In the genomic region with DNA sequence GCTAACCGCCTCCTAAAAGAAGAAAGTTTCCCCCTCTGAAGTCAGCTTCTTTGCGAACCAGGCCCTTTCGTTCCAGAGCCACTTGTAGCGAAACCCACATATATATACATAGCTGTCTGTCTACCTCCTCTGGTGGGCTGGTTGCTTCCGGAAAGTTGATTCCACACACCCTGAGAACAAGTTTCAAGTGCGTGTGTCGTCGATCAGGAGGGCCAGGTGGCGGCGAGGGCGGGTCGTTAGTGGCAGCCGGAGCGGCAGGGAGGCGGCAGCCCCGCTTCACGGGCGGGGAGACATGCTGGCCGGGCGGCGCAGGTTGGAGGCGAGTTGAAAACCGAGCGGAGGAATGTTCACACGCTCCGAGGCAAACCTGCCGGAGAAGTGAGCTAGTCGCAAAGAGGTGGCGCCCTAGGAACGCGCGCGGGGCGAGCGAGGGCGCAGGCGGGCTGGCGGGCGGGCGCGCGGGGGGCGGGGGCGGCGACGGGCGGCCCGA, we compare ENCODE assay signal across 8 cellular contexts. TPM values are rescaled to one million over a fixed set of nuclear protein-coding genes. Genes with fewer than 3 reads are reported as not detected.
DNase-seq lines count a peak whose midpoint lies in the region; ATAC-seq and TF ChIP-seq lines count a peak whose summit lies in the region.

No MANE protein-coding gene starts in this region.

- H4K20me1 ChIP-seq in OCI-LY3 (ENCODE audit: insufficient read depth, low read length) = no peaks in the 10 kb centered on the region

- peak overlapping the region; percentile 78 for H3K4me3 ChIP-seq in OCI-LY3 (ENCODE audit: low read length)
- peak overlapping the region; percentile 65 for H3K4me3 ChIP-seq in psoas muscle

- no peaks in the 10 kb centered on the region for H3K79me2 ChIP-seq in OCI-LY3 (ENCODE audit: low read length)

- ATAC-seq in GM18867 (IDR thresholded peaks at IDR 0.05; ENCODE audit: unreplicated experiment) = peak; percentile 84
- peak; percentile 62 for ATAC-seq in HG03060 (IDR thresholded peaks at IDR 0.05; ENCODE audit: low read depth, unreplicated experiment)
- peak; percentile 48 to 58 for ATAC-seq in left cardiac atrium
- peak in 3 of 4 donors; percentile 65 to 73 (median 68) for ATAC-seq in psoas muscle

- peak overlapping the region; percentile 81 for H2AFZ ChIP-seq in OCI-LY3 (ENCODE audit: low read depth, low read length)

- H3K9ac ChIP-seq in OCI-LY3 (ENCODE audit: low read length) = peak overlapping the region; percentile 45

- peaks cover 28% of the 10 kb centered on the region for H3K4me1 Mint-ChIP-seq in activated naive CD8-positive, alpha-beta T cell (ENCODE audit: low read depth)

- DNase-seq in AG08396 (ENCODE audit: low spot score) (peak; percentile 36), left cardiac atrium (no peak), psoas muscle (peak; percentile 31 to 62), amniotic stem cell (lab: John Stamatoyannopoulos, UW) (no peak)

- H3K27ac Mint-ChIP-seq in activated naive CD8-positive, alpha-beta T cell = no peak overlapping the region

- intact Hi-C loops in left cardiac atrium (cut with DNase I) (no loop called here), psoas muscle (cut with DNase I) (loop anchor here in 1 of 2 donors (10.0 kb wide), 1 partner anchor 205 kb away; no protein-coding TSS in a partner anchor)

- H3K36me3 ChIP-seq in OCI-LY3 (replicated peaks; ENCODE audit: low read depth, low read length) (no peaks in the 10 kb centered on the region), psoas muscle (ENCODE audit: insufficient read depth in 1 of 2, low read depth in 1 of 2) (no peaks in the 10 kb centered on the region)

- H3K4me3 Mint-ChIP-seq in activated naive CD8-positive, alpha-beta T cell = peak overlapping the region; percentile 85

- peaks cover 9% of the 10 kb centered on the region for H3K27me3 ChIP-seq in OCI-LY3 (ENCODE audit: low read depth, low read length)
- peaks cover 2 to 93% (median 25%) of the 10 kb centered on the region in 3 donors for H3K27me3 ChIP-seq in psoas muscle (ENCODE audit: insufficient read depth in 3 of 3, low read length in 2 of 3)

- H3K27ac ChIP-seq in OCI-LY3 (ENCODE audit: low read length) = no peak overlapping the region
- H3K27ac ChIP-seq in psoas muscle = no peak overlapping the region

- H3K9me3 ChIP-seq in OCI-LY3 (ENCODE audit: insufficient read depth, low read length) (no peaks in the 10 kb centered on the region), psoas muscle (no peaks in the 10 kb centered on the region)

- H3K4me1 ChIP-seq in OCI-LY3 (ENCODE audit: low read length) (peaks cover 13% of the 10 kb centered on the region), psoas muscle (peaks cover 13% of the 10 kb centered on the region)

- WGBS in psoas muscle, 3 donors = 0% methylated on average over 33 to 48 of the region's 48 CpGs

- H3K9me3 Mint-ChIP-seq in activated naive CD8-positive, alpha-beta T cell (ENCODE audit: low read depth) = no peaks in the 10 kb centered on the region

- H3K36me3 Mint-ChIP-seq in activated naive CD8-positive, alpha-beta T cell = no peaks in the 10 kb centered on the region

- peaks cover 52% of the 10 kb centered on the region for H3K27me3 Mint-ChIP-seq in activated naive CD8-positive, alpha-beta T cell

- peak; percentile 27; the same call in 1 of the 2 replicates for TF ChIP-seq CTCF in OCI-LY3 (IDR thresholded peaks at IDR 0.05; ENCODE audit: low read depth, low read length)
- TF ChIP-seq CTCF in psoas muscle (IDR thresholded peaks at IDR 0.05) = peak; percentile 4

- peak overlapping the region; percentile 96 for H3K4me2 ChIP-seq in OCI-LY3 (ENCODE audit: low read length)

RNA-seq across cellular contexts. Expression of a gene that starts 2.6 kb away (rescaled TPM):
- 10 to 100 TPM in 1 of 2 donors, under 1 TPM in 1; 0.41 to 11.6 TPM for total RNA-seq in left cardiac atrium
- under 1 TPM in 1 of 4 donors, not detected in 3; 0.54 TPM for total RNA-seq in psoas muscle
- polyA plus RNA-seq in psoas muscle = under 1 TPM; 0.08 to 0.30 (median 0.20) TPM

Comparison
In these comparisons a context has a peak if more than half of its experiments do, and no peak if none do; other contexts are left out.
1. DNase-seq: peak in AG08396 (single experiment) and psoas muscle (2 of 2); none in left cardiac atrium (single experiment) and amniotic stem cell (single experiment).
2. Peak in every context shown above with its lines, with median percentiles within 50 percentile points of each other: ATAC-seq.